Comparison of ENCODE assay signal across 15 cellular contexts in the genomic region with DNA sequence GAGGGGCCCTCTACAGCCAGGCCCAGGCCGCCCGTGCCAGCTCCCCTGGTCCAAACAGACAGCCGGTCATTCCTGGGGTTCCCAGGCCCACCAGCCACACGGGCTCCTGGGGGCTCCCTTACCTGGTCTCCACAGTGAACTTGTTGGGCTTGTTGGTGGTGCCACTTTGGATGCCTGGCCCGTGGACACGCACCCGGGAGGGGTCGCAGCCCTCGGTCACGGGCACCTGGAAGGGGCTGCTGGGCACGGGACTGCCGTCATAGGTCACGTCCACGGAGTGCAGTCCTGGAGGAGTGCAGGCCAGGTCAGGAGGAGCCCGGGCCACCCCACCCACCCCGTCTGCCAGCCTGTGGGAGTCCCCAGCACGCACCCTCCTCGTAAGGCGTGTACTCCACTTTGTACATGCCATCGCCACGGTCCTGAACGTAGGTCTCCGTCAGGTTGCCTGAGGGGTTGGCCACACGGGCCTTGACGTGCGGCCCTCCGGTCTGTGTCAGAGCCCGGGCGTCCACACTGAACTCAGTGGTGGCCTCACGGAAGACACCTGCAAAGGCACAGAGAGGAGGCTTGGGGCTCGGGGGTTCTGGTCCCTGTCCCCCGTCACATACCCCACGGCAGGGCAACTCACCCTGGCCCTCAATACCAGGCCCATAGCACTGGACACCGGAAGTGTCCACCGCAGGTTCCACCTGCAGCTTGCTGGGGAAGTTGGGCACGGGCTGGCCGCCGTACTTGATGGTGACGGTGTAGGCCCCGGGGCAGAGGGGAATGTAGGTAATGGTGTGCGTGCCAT. TPM values are rescaled to one million over a fixed set of nuclear protein-coding genes. Genes with fewer than 3 reads are reported as not detected.
DNase-seq lines count a peak whose midpoint lies in the region; ATAC-seq and TF ChIP-seq lines count a peak whose summit lies in the region.
"Had no signal": no experiment of that assay in that cellular context is flagged by ENCODE, and none has a peak within 500 bp of the region (broad histone marks: within the 10 kb centered on the region; RNA-seq: fewer than 3 reads in every experiment).

No MANE protein-coding gene starts in this region.

- H3K36me3 Mint-ChIP-seq in Calu3 (ENCODE audit: insufficient read depth, unreplicated experiment) (peaks cover 88% of the 10 kb centered on the region), IgD-negative memory B cell (no peaks in the 10 kb centered on the region), GM23338 (ENCODE audit: low read depth) (peaks cover 76% of the 10 kb centered on the region)
- H3K36me3 Mint-ChIP-seq in natural killer cell treated with Interleukin-12 subunit alpha and Interleukin-12 subunit beta and Interleukin-15 and Interleukin-18, amount 100 ng/mL, for 72 hours: no peaks in the 10 kb centered on the region

- no peaks in the 10 kb centered on the region for H3K9me2 ChIP-seq in GM23338 (ENCODE audit: insufficient read depth)

- H3K79me2 ChIP-seq in GM23338 (replicated peaks; ENCODE audit: insufficient read depth): peaks cover 6% of the 10 kb centered on the region; the same call in 1 of the 2 replicates

- no peaks in the 10 kb centered on the region for H4K20me1 ChIP-seq in GM23338 (replicated peaks; ENCODE audit: insufficient read depth)

- H3K4me1 ChIP-seq in rectal smooth muscle tissue (ENCODE audit: control insufficient read depth, insufficient read depth, low read length) (peaks cover 4% of the 10 kb centered on the region), GM23338 (ENCODE audit: insufficient read depth) (no peaks in the 10 kb centered on the region)
- H3K4me1 ChIP-seq: SJCRH30 had no signal

- TSS peak; percentile 12 for BruUV-seq in Calu3 (replicated peaks; lab: Mats Ljungman, UMichigan)

- peak overlapping the region; percentile 37 to 72 for H3K27ac ChIP-seq in coronary artery
- H3K27ac ChIP-seq in rectal smooth muscle tissue (ENCODE audit: low read depth, low read length): peak overlapping the region; percentile 64
- H3K27ac ChIP-seq in GM23338 (ENCODE audit: low read depth): no peak overlapping the region
- H3K27ac ChIP-seq: SJCRH30 had no signal

- H3K4me1 Mint-ChIP-seq in Calu3 (ENCODE audit: low read depth, unreplicated experiment) (peaks cover 7% of the 10 kb centered on the region), IgD-negative memory B cell (peaks cover 0 to 1% (median 0%) of the 10 kb centered on the region in 3 donors), GM23338 (no peaks in the 10 kb centered on the region; the same call in 2 of the 3 replicates)
- H3K4me1 Mint-ChIP-seq in natural killer cell treated with Interleukin-12 subunit alpha and Interleukin-12 subunit beta and Interleukin-15 and Interleukin-18, amount 100 ng/mL, for 72 hours (ENCODE audit: low read depth in 2 of 2): peaks cover 5 to 18% of the 10 kb centered on the region in 2 donors

- no peak overlapping the region for H2AFZ ChIP-seq in GM23338

- H3K4me3 ChIP-seq in coronary artery: peak overlapping the region; percentile 38
- no peak overlapping the region for H3K4me3 ChIP-seq in rectal smooth muscle tissue (ENCODE audit: low read length)
- no peak overlapping the region for H3K4me3 ChIP-seq in GM23338
- H3K4me3 ChIP-seq: SJCRH30 had no signal

- H3K36me3 ChIP-seq in rectal smooth muscle tissue (ENCODE audit: control insufficient read depth, insufficient read depth, low read length) (peaks cover 52% of the 10 kb centered on the region), GM23338 (ENCODE audit: insufficient read depth) (peaks cover 20% of the 10 kb centered on the region)

- H3K9ac ChIP-seq in rectal smooth muscle tissue (ENCODE audit: low read length): no peak overlapping the region

- TF ChIP-seq CTCF in Calu3 (IDR thresholded peaks at IDR 0.05; ENCODE audit: unreplicated experiment) (no peak), coronary artery (IDR thresholded peaks at IDR 0.05) (no peak), GM23338 (conservative IDR thresholded peaks at IDR 0.05; ENCODE audit: low read depth in 2 of 2) (no peak)

- H3K4me3 Mint-ChIP-seq in Calu3 (ENCODE audit: low read depth, unreplicated experiment): no peak overlapping the region
- H3K4me3 Mint-ChIP-seq in IgD-negative memory B cell: no peak overlapping the region
- H3K4me3 Mint-ChIP-seq in natural killer cell treated with Interleukin-12 subunit alpha and Interleukin-12 subunit beta and Interleukin-15 and Interleukin-18, amount 100 ng/mL, for 72 hours: no peak overlapping the region
- no peak overlapping the region for H3K4me3 Mint-ChIP-seq in GM23338

- no peak for DNase-seq in Calu3
- DNase-seq in coronary artery (ENCODE audit: low spot score): no peak
- no peak for DNase-seq in natural killer cell treated with Interleukin-12 subunit alpha and Interleukin-12 subunit beta and Interleukin-15 and Interleukin-18, amount 100 ng/mL, for 72 hours (ENCODE audit: low spot score)
- no peak for DNase-seq in GM23338 (ENCODE audit: low spot score)
- DNase-seq in DMS 273 treated with DMSO at 0.1 percent for 48 hours (lab: John Stamatoyannopoulos, UW): no peak
- DNase-seq: CD8-positive, alpha-beta memory T cell; DMS153; EL; Karpas-422; NCI-H1930; NCI-H2171 treated with DMSO at 0.1 percent for 48 hours; SJCRH30; SW 1271 had no signal

- H3K27me3 Mint-ChIP-seq in Calu3 (ENCODE audit: unreplicated experiment): no peaks in the 10 kb centered on the region
- H3K27me3 Mint-ChIP-seq in IgD-negative memory B cell: no peaks in the 10 kb centered on the region
- H3K27me3 Mint-ChIP-seq in natural killer cell treated with Interleukin-12 subunit alpha and Interleukin-12 subunit beta and Interleukin-15 and Interleukin-18, amount 100 ng/mL, for 72 hours: no peaks in the 10 kb centered on the region
- H3K27me3 Mint-ChIP-seq in GM23338 (ENCODE audit: insufficient read depth, low read depth, poor library complexity): peaks cover 8% of the 10 kb centered on the region

- CTCF ChIA-PET in Calu3 (lab: Charles Lee): no interaction called here

- ATAC-seq in natural killer cell treated with Interleukin-12 subunit alpha and Interleukin-12 subunit beta and Interleukin-15 and Interleukin-18, amount 100 ng/mL, for 72 hours: no peak
- no peak for ATAC-seq in GM23338

- no peak overlapping the region for H3K4me2 ChIP-seq in GM23338

- H3K27me3 ChIP-seq in rectal smooth muscle tissue (ENCODE audit: control insufficient read depth, insufficient read depth, low read length) (no peaks in the 10 kb centered on the region), GM23338 (ENCODE audit: insufficient read depth) (no peaks in the 10 kb centered on the region)
- H3K27me3 ChIP-seq: SJCRH30 had no signal

- H3F3A ChIP-seq in GM23338 (replicated peaks; ENCODE audit: low read depth): no peaks in the 10 kb centered on the region

- intact Hi-C loops in Calu3 (cut with micrococcal nuclease; ENCODE audit: unreplicated experiment): no loop called here

- H3K9me3 Mint-ChIP-seq in Calu3 (ENCODE audit: low read depth, unreplicated experiment) (no peaks in the 10 kb centered on the region), IgD-negative memory B cell (no peaks in the 10 kb centered on the region), GM23338 (no peaks in the 10 kb centered on the region; the same call in 2 of the 3 replicates)
- no peaks in the 10 kb centered on the region for H3K9me3 Mint-ChIP-seq in natural killer cell treated with Interleukin-12 subunit alpha and Interleukin-12 subunit beta and Interleukin-15 and Interleukin-18, amount 100 ng/mL, for 72 hours
- H3K9me3 Mint-ChIP-seq: CD8-positive, alpha-beta memory T cell had no signal

- no peak overlapping the region for H3K27ac Mint-ChIP-seq in Calu3 (ENCODE audit: unreplicated experiment)
- H3K27ac Mint-ChIP-seq in IgD-negative memory B cell: peak overlapping the region in 2 of 3 donors; percentile 27 to 70
- no peak overlapping the region for H3K27ac Mint-ChIP-seq in natural killer cell treated with Interleukin-12 subunit alpha and Interleukin-12 subunit beta and Interleukin-15 and Interleukin-18, amount 100 ng/mL, for 72 hours
- H3K27ac Mint-ChIP-seq in GM23338: no peak overlapping the region

TF ChIP-seq in GM23338, 12 proteins besides CTCF, POLR2A, EP300 and RAD21 (continues in another document):
- TF ChIP-seq NANOG (IDR thresholded peaks at IDR 0.05; ENCODE audit: borderline replicate concordance): no peak

RNA-seq across cellular contexts. Expression of a gene that starts 14.9 kb away (rescaled TPM):
- total RNA-seq in Calu3 (2022): 973 and 1,240 TPM in 2 replicates
- polyA plus RNA-seq in IgD-negative memory B cell (396 TPM), GM23338 (2016; fragmentation: Nextera tagmentation; extraction: Ambion mirVana) (579 and 629 TPM in 2 replicates)
- 100 to 1,000 TPM; 574 to 727 TPM for total RNA-seq in natural killer cell treated with Interleukin-12 subunit alpha and Interleukin-12 subunit beta and Interleukin-15 and Interleukin-18, amount 100 ng/mL, for 72 hours
- 1,228 and 1,445 TPM in 2 replicates for total RNA-seq in GM23338 (2014; rRNA removed; shearing (Covaris generic))

RNA-seq across cellular contexts. Expression of a gene that starts 19.5 kb away (rescaled TPM):
- 75.1 TPM in 2 replicates for total RNA-seq in Calu3 (2022)
- polyA plus RNA-seq in IgD-negative memory B cell: 32.4 TPM
- total RNA-seq in natural killer cell treated with Interleukin-12 subunit alpha and Interleukin-12 subunit beta and Interleukin-15 and Interleukin-18, amount 100 ng/mL, for 72 hours: 10 to 100 TPM; 49.2 to 61.9 TPM
- 76.0 and 78.6 TPM in 2 replicates for total RNA-seq in GM23338 (2014; rRNA removed; shearing (Covaris generic))
- 74.2 and 78.3 TPM in 2 replicates for polyA plus RNA-seq in GM23338 (2016; fragmentation: Nextera tagmentation; extraction: Ambion mirVana)

RNA-seq across cellular contexts. Expression of a gene that starts 38.6 kb away (rescaled TPM):
- 1,458 and 1,495 TPM in 2 replicates for total RNA-seq in Calu3 (2022)
- polyA plus RNA-seq in IgD-negative memory B cell (5,716 TPM), GM23338 (2016; fragmentation: Nextera tagmentation; extraction: Ambion mirVana) (1,696 and 1,721 TPM in 2 replicates)
- total RNA-seq in natural killer cell treated with Interleukin-12 subunit alpha and Interleukin-12 subunit beta and Interleukin-15 and Interleukin-18, amount 100 ng/mL, for 72 hours: 1,000 to 10,000 TPM; 1,953 to 2,194 TPM
- 3,338 and 4,929 TPM in 2 replicates for total RNA-seq in GM23338 (2014; rRNA removed; shearing (Covaris generic))

RNA-seq across cellular contexts. Expression of a gene that starts 49.5 kb away (rescaled TPM):
- 28.8 and 30.6 TPM in 2 replicates for total RNA-seq in Calu3 (2022)
- polyA plus RNA-seq in IgD-negative memory B cell (29.4 TPM), GM23338 (2016; fragmentation: Nextera tagmentation; extraction: Ambion mirVana) (3.3 and 4.1 TPM in 2 replicates)
- total RNA-seq in natural killer cell treated with Interleukin-12 subunit alpha and Interleukin-12 subunit beta and Interleukin-15 and Interleukin-18, amount 100 ng/mL, for 72 hours: 10 to 100 TPM; 12.4 to 14.6 TPM
- total RNA-seq in GM23338 (2014; rRNA removed; shearing (Covaris generic)): 16.0 and 16.1 TPM in 2 replicates

RNA-seq across cellular contexts. Expression of a gene that starts 51.8 kb away (rescaled TPM):
- 55.0 and 56.3 TPM in 2 replicates for total RNA-seq in Calu3 (2022)
- 51.3 TPM for polyA plus RNA-seq in IgD-negative memory B cell
- total RNA-seq in natural killer cell treated with Interleukin-12 subunit alpha and Interleukin-12 subunit beta and Interleukin-15 and Interleukin-18, amount 100 ng/mL, for 72 hours: 10 to 100 TPM; 47.4 to 73.7 TPM
- 36.0 and 43.3 TPM in 2 replicates for total RNA-seq in GM23338 (2014; rRNA removed; shearing (Covaris generic))
- polyA plus RNA-seq in GM23338 (2016; fragmentation: Nextera tagmentation; extraction: Ambion mirVana): 24.1 and 26.1 TPM in 2 replicates

Comparison
In these comparisons a context has a peak if more than half of its experiments do, and no peak if none do; other contexts are left out.
1. H3K27ac Mint-ChIP-seq: peak in IgD-negative memory B cell (2 of 3); none in Calu3 (single experiment), natural killer cell treated with Interleukin-12 subunit alpha and Interleukin-12 subunit beta and Interleukin-15 and Interleukin-18, amount 100 ng/mL, for 72 hours (0 of 2) and GM23338 (single experiment).